ENCODE assay signal across 11 cellular contexts in the genomic region with DNA sequence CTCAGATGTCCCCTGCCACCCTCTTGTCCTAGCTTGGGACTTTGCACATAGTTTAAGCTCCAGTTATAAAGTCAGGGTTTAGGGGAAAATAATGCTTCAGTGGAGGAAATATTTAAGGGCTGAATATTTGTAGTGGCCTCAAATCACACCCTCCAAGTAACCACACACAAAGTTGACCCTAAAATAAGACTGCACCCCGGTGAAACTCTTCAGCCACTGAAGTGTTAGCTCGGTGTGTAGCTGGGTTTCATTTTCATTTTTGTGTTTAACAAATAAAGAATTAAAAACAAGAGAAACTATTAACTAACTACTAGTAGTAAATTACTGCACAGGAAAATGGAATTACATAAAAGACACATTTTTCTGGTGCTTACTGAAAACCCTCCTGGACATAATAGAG.
DNase-seq lines count a peak whose midpoint lies in the region; ATAC-seq lines count a peak whose summit lies in the region.
"Had no signal": no experiment of that assay in that cellular context is flagged by ENCODE, and none has a peak within 500 bp of the region (broad histone marks: within the 10 kb centered on the region; RNA-seq: fewer than 3 reads in every experiment).

No MANE protein-coding gene starts in this region.

- ATAC-seq in GM21367 (IDR thresholded peaks at IDR 0.05; ENCODE audit: unreplicated experiment) (peak; percentile 56), HG03159 (IDR thresholded peaks at IDR 0.05; ENCODE audit: unreplicated experiment) (peak; percentile 59)
- peak; percentile 61 for ATAC-seq in central memory CD8-positive, alpha-beta T cell (replicated peaks; ENCODE audit: extremely low read depth, poor library complexity, severe bottlenecking)

- peaks cover 9% of the 10 kb centered on the region for H3K4me1 Mint-ChIP-seq in T-helper 1 cell treated with Interleukin-12 subunit alpha and Interleukin-12 subunit beta and Interleukin-4 antibody, amounts not matched to agents 30 μg/mL and 1 μg/mL, for 36 hours (ENCODE audit: low read depth)
- peaks cover 41% of the 10 kb centered on the region for H3K4me1 Mint-ChIP-seq in central memory CD8-positive, alpha-beta T cell

- H3K36me3 Mint-ChIP-seq in T-helper 1 cell treated with Interleukin-12 subunit alpha and Interleukin-12 subunit beta and Interleukin-4 antibody, amounts not matched to agents 30 μg/mL and 1 μg/mL, for 36 hours (ENCODE audit: low read depth), result no peaks in the 10 kb centered on the region
- H3K36me3 Mint-ChIP-seq in central memory CD8-positive, alpha-beta T cell (ENCODE audit: insufficient read depth), result peaks cover 12% of the 10 kb centered on the region
- H3K36me3 Mint-ChIP-seq: type B pancreatic cell had no signal

- H3K27me3 Mint-ChIP-seq in T-helper 1 cell treated with Interleukin-12 subunit alpha and Interleukin-12 subunit beta and Interleukin-4 antibody, amounts not matched to agents 30 μg/mL and 1 μg/mL, for 36 hours (ENCODE audit: low read depth), result no peaks in the 10 kb centered on the region
- H3K27me3 Mint-ChIP-seq in central memory CD8-positive, alpha-beta T cell, result no peaks in the 10 kb centered on the region

- DNase-seq in T-helper 1 cell (no peak), DMS153 treated with DMSO at 0.1 percent for 48 hours (lab: John Stamatoyannopoulos, UW; ENCODE audit: unreplicated experiment) (no peak), kidney glomerular epithelial cell (lab: John Stamatoyannopoulos, UW) (no peak)
- DNase-seq in central memory CD8-positive, alpha-beta T cell (ENCODE audit: low spot score in 2 of 2), result no peak
- no peak for DNase-seq in stimulated activated CD4-positive, alpha-beta T cell treated with anti-CD3 and anti-CD28 coated beads, Interleukin-1b, Interleukin-23, amount 100 ng/mL, for 48 hours
- DNase-seq: left ventricle myocardium inferior, NCI-H526 treated with DMSO at 0.1 percent for 48 hours had no signal

- no peaks in the 10 kb centered on the region for H3K9me3 Mint-ChIP-seq in T-helper 1 cell treated with Interleukin-12 subunit alpha and Interleukin-12 subunit beta and Interleukin-4 antibody, amounts not matched to agents 30 μg/mL and 1 μg/mL, for 36 hours
- H3K9me3 Mint-ChIP-seq in central memory CD8-positive, alpha-beta T cell, result no peaks in the 10 kb centered on the region
- H3K9me3 Mint-ChIP-seq: type B pancreatic cell had no signal

- peak overlapping the region; percentile 58 for H3K27ac Mint-ChIP-seq in T-helper 1 cell treated with Interleukin-12 subunit alpha and Interleukin-12 subunit beta and Interleukin-4 antibody, amounts not matched to agents 30 μg/mL and 1 μg/mL, for 36 hours
- H3K27ac Mint-ChIP-seq in central memory CD8-positive, alpha-beta T cell (ENCODE audit: low read depth), result peak overlapping the region; percentile 94
- H3K27ac Mint-ChIP-seq: type B pancreatic cell had no signal

- H3K4me3 Mint-ChIP-seq in T-helper 1 cell treated with Interleukin-12 subunit alpha and Interleukin-12 subunit beta and Interleukin-4 antibody, amounts not matched to agents 30 μg/mL and 1 μg/mL, for 36 hours, result peak overlapping the region; percentile 33
- peak overlapping the region; percentile 76 for H3K4me3 Mint-ChIP-seq in central memory CD8-positive, alpha-beta T cell
- H3K4me3 Mint-ChIP-seq: type B pancreatic cell had no signal
